ENCODE assay signal across 1 cellular context in the genomic region with DNA sequence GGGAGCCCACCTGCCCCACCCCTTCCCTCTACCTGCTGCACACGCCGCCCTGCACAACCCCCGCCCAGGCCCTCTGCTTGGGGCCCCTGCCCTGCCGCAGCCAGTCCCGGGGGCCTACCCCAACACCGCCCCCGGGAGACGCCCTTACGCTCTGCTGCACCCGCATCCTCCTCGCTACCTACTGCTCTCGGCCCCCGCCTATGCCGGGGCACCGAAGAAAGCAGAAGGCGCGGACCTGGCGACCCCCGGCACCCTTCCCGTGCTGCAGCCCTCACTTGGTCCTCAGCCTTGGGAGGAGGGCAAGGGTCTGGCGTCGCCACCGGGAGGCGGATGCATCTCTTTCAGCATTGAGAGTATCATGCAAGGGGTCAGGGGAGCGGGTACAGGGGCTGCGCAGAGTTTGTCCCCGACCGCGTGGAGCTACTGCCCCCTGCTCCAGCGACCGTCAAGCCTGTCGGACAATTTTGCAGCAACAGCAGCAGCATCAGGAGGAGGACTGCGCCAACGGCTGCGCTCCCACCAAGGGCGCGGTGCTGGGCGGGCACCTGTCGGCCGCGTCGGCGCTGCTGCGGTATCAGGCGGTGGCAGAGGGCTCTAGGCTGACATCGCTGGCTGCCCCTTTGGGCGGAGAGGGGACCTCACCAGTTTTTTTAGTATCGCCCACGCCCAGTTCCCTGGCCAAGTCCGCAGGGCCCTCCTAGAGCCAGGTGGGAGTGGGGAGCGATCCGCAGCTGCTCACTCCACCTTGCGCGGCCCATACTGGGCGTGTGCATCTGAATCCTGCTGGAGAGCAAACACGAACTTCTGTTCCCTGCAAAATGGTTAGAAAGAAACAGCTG. TPM values are rescaled to one million over a fixed set of nuclear protein-coding genes. Genes with fewer than 3 reads are reported as not detected.
"Had no signal": no experiment of that assay in that cellular context is flagged by ENCODE, and none has a peak within 500 bp of the region (broad histone marks: within the 10 kb centered on the region; RNA-seq: fewer than 3 reads in every experiment).

No MANE protein-coding gene starts in this region.

RNA-seq across cellular contexts. Expression of a gene that starts 1.6 kb away (rescaled TPM):
- total RNA-seq: kidney epithelial cell had no signal
